23 cellular contexts compared by ENCODE assay signal in genomic region chr10:83760142-83760541, GRCh38.
"Had no signal": no experiment of that assay in that cellular context is flagged by ENCODE, and none has a peak within 500 bp of the region (broad histone marks: within the 10 kb centered on the region; RNA-seq: fewer than 3 reads in every experiment).

No MANE protein-coding gene starts in this region.

- FAIRE-seq: K562 had no signal

- H3K4me2 ChIP-seq: KMS-11, SK-N-SH had no signal

- H3K4me3 ChIP-seq: K562 had no signal

- H3K9ac ChIP-seq: KMS-11, SK-N-SH had no signal

- DNase-seq: Kasumi-1, MM.1S, NCI-H1092 treated with DMSO at 0.1 percent for 48 hours, NCI-H1436, NCI-H187, NCI-H2029, NCI-H2081 treated with DMSO at 0.1 percent for 48 hours, NCI-H2171, NCI-H2227 treated with DMSO at 0.1 percent for 48 hours, NCI-H446, NCI-H510A, NCI-H524 treated with DMSO at 0.1 percent for 48 hours, NCI-H69, NCI-H774, PC-3, SHP77, SK-N-SH, SW 1271, T-cell had no signal

- H3K9me3 ChIP-seq: SK-N-SH had no signal

- H3K27ac ChIP-seq: HL-60, KMS-11, RWPE1 had no signal
